Comparison of ENCODE assay signal across 26 cellular contexts in the genomic region with DNA sequence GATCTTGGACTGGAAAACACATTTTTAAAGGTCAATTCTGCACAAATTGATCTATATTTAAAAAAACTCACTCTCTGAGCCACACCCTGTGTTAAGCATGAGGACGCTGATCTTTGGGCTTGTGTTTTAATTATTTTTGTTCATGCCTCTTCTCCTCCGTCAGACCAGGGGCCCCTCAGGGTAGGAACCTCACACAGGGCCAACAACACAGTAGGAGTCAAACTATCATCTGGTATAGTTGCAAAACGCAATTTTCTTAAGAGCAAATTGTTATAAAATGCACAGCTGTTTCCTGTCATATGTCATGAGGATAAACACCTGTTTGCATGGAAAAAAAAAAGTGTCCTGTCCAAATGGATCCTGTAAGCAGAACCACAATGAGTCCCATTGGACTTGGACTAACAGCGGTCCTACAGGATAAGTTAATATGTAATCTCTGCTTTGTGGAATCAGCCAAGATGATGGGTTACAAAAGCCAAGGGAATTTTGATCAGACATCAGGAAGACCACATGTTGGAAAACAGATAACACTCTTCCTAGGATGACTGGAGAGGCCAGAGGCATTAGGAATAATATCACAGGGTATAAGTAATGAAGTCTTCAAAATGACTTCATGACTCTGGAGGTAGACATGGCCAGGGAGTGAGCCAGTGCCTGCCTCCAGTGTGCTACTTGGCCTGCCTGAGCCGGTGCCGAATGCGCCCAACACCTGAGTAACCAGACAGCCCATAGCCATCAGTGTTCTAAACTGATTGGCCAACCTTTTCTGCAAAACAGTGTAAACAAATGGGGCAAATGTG.
DNase-seq lines count a peak whose midpoint lies in the region; ATAC-seq, FAIRE-seq and TF ChIP-seq lines count a peak whose summit lies in the region.
"Had no signal": no experiment of that assay in that cellular context is flagged by ENCODE, and none has a peak within 500 bp of the region (broad histone marks: within the 10 kb centered on the region; RNA-seq: fewer than 3 reads in every experiment).

No MANE protein-coding gene starts in this region.

- CTCF ChIA-PET in A549 (lab: Yijun Ruan, JAX), result no interaction called here

- ATAC-seq in A549, result no peak
- ATAC-seq: GM23338, Panc1 had no signal

- H3K4me2 ChIP-seq in A549, result 0 out of 3 replicates have a peak overlapping the region, but pooled peaks have one; percentile 5
- H3K4me2 ChIP-seq: GM23338, SK-N-SH had no signal

- TF ChIP-seq RAD21 in A549 (conservative IDR thresholded peaks at IDR 0.05 in 1 of 2, IDR thresholded peaks at IDR 0.05 in 1 of 2), result no peak

- 66% methylated on average over 7 of the region's 7 CpGs for WGBS in A549 (ENCODE audit: missing lambda C conversion rate)

- intact Hi-C loops in left ventricle myocardium inferior (cut with micrococcal nuclease), result no loop called here

- DNase-seq in NCI-H146 (lab: John Stamatoyannopoulos, UW) (peak; percentile 43), NCI-H146 treated with DMSO at 0.1 percent for 48 hours (lab: John Stamatoyannopoulos, UW; ENCODE audit: unreplicated experiment) (no peak), A549 (ENCODE audit: low read depth in 1 of 2, low spot score in 1 of 2) (no peak), RPMI7951 (ENCODE audit: low read depth) (peak; percentile 52), left ventricle myocardium inferior (no peak), GM19238 (ENCODE audit: insufficient read length, low spot score) (no peak), DMS53 treated with DMSO at 0.1 percent for 48 hours (lab: John Stamatoyannopoulos, UW; ENCODE audit: unreplicated experiment) (no peak), H7 (no peak)
- DNase-seq: ACHN; BE2C; CD8-positive, alpha-beta memory T cell; DMS153; NCI-H1092 treated with DMSO at 0.1 percent for 48 hours; NCI-H1436; NCI-H1930; NCI-H2107; NCI-H446; NCI-H524 treated with DMSO at 0.1 percent for 48 hours; NCI-H82; SK-N-SH; SW 1271 had no signal

- TF ChIP-seq CTCF in A549 (IDR thresholded peaks at IDR 0.05) (no peak), left ventricle myocardium inferior (IDR thresholded peaks at IDR 0.05; ENCODE audit: borderline replicate concordance) (no peak)

- FAIRE-seq in A549 (lab: Jason Lieb, UNC), result no peak
- FAIRE-seq: GM18507 had no signal

- H3K4me1 ChIP-seq in A549 (peaks cover 42% of the 10 kb centered on the region), left ventricle myocardium inferior (no peaks in the 10 kb centered on the region)
- H3K4me1 ChIP-seq: BE2C, HAP-1 had no signal

- H3K36me3 ChIP-seq in left ventricle myocardium inferior, result no peaks in the 10 kb centered on the region
- no peaks in the 10 kb centered on the region for H3K36me3 ChIP-seq in H7 (replicated peaks; ENCODE audit: control insufficient read depth, insufficient read depth, low read length)
- H3K36me3 ChIP-seq: BE2C, HAP-1 had no signal

- no peak overlapping the region for H3K27ac ChIP-seq in A549
- H3K27ac ChIP-seq in left ventricle myocardium inferior (replicated peaks), result peak overlapping the region; percentile 16
- H3K27ac ChIP-seq: 22Rv1 had no signal

- H3K9me3 ChIP-seq in A549 (no peaks in the 10 kb centered on the region), left ventricle myocardium inferior (replicated peaks) (peaks cover 10% of the 10 kb centered on the region)
- H3K9me3 ChIP-seq: BE2C, HAP-1, SK-N-SH had no signal

- TF ChIP-seq EP300 in A549 (IDR thresholded peaks at IDR 0.05), result no peak

- H3K27me3 ChIP-seq in left ventricle myocardium inferior (ENCODE audit: low read depth), result peaks cover 11% of the 10 kb centered on the region
- peaks cover 11% of the 10 kb centered on the region; the same call in 1 of the 2 replicates for H3K27me3 ChIP-seq in H7 (ENCODE audit: control insufficient read depth, insufficient read depth, low read length)
- H3K27me3 ChIP-seq: BE2C had no signal

- TF ChIP-seq POLR2A in A549 (IDR thresholded peaks at IDR 0.05; ENCODE audit: low read length), result no peak

- POLR2A ChIA-PET in A549 (lab: Yijun Ruan, JAX), result no interaction called here

- no peak overlapping the region for H3K4me3 ChIP-seq in A549
- H3K4me3 ChIP-seq in left ventricle myocardium inferior, result no peak overlapping the region
- H3K4me3 ChIP-seq in H7 (ENCODE audit: insufficient read depth, low read depth, low read length), result no peak overlapping the region
- H3K4me3 ChIP-seq: GM23338, HAP-1 had no signal

TF ChIP-seq in A549, 52 proteins besides CTCF, POLR2A, EP300 and RAD21:
- TF ChIP-seq JUN (IDR thresholded peaks at IDR 0.05) (no peak), POLR2AphosphoS2 (conservative IDR thresholded peaks at IDR 0.05; ENCODE audit: low read length) (no peak), CBX8 (IDR thresholded peaks at IDR 0.05) (no peak), ZC3H11A (IDR thresholded peaks at IDR 0.05) (no peak), HDAC2 (IDR thresholded peaks at IDR 0.05) (no peak), EHMT2 (IDR thresholded peaks at IDR 0.05; ENCODE audit: low read depth) (no peak), EHF (CRISPR knock-in tag; IDR thresholded peaks at IDR 0.05) (no peak), KDM1A (IDR thresholded peaks at IDR 0.05; ENCODE audit: low read depth) (no peak), MAFK (IDR thresholded peaks at IDR 0.05; ENCODE audit: partially characterized antibody) (no peak), FOXS1 (CRISPR knock-in tag; IDR thresholded peaks at IDR 0.05) (no peak), NFE2L2 (conservative IDR thresholded peaks at IDR 0.05; ENCODE audit: low read length) (no peak), RCOR1 (IDR thresholded peaks at IDR 0.05; ENCODE audit: low read depth, low read length) (no peak), CBX2 (IDR thresholded peaks at IDR 0.05; ENCODE audit: borderline replicate concordance, low read depth) (no peak)
- TF ChIP-seq, protein P1, sequence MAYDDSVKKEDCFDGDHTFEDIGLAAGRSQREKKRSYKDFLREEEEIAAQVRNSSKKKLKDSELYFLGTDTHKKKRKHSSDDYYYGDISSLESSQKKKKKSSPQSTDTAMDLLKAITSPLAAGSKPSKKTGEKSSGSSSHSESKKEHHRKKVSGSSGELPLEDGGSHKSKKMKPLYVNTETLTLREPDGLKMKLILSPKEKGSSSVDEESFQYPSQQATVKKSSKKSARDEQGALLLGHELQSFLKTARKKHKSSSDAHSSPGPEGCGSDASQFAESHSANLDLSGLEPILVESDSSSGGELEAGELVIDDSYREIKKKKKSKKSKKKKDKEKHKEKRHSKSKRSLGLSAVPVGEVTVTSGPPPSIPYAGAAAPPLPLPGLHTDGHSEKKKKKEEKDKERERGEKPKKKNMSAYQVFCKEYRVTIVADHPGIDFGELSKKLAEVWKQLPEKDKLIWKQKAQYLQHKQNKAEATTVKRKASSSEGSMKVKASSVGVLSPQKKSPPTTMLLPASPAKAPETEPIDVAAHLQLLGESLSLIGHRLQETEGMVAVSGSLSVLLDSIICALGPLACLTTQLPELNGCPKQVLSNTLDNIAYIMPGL (CRISPR knock-in tag; IDR thresholded peaks at IDR 0.05; ENCODE audit: borderline replicate concordance), result no peak

Comparison
In these comparisons a context has a peak if more than half of its experiments do, and no peak if none do; other contexts are left out.
1. DNase-seq: peak in NCI-H146 (single experiment) and RPMI7951 (single experiment); none in NCI-H146 treated with DMSO at 0.1 percent for 48 hours (single experiment), A549 (0 of 2), left ventricle myocardium inferior (single experiment), GM19238 (single experiment), DMS53 treated with DMSO at 0.1 percent for 48 hours (single experiment) and H7 (single experiment).